ENCODE assay signal across 22 cellular contexts in the genomic region with DNA sequence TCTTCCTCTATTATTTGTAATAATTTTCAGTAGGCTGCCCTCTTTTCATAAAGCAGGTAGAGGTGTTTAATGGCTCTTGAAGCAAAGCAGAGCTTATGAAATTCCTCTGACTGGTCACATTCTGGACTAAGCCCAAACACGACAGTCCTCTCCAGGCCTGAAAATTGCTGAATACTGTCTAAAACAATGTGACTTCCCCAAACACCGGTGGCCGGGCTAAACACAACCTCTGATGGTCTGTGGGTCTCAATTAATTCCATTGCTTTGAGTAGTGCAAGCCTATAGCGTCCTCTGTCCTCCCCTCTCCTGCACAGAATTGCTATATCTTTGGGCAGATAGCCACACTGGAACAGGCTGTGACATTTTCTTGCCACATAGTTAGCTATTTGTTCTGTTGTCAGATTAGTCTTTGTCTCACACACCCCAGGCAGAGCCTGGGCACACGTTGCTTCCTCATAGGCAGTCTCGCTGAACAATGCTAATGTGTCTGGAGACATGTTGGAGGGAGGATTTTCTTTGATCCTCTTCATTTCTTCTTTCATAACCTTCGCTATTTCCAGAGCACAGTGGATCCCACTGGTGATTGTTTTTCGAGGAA. TPM values are rescaled to one million over a fixed set of nuclear protein-coding genes. Genes with fewer than 3 reads are reported as not detected.
DNase-seq lines count a peak whose midpoint lies in the region; ATAC-seq and TF ChIP-seq lines count a peak whose summit lies in the region.
"Had no signal": no experiment of that assay in that cellular context is flagged by ENCODE, and none has a peak within 500 bp of the region (broad histone marks: within the 10 kb centered on the region; RNA-seq: fewer than 3 reads in every experiment).

No MANE protein-coding gene starts in this region.

- no peaks in the 10 kb centered on the region for H3K36me3 ChIP-seq in heart left ventricle
- no peaks in the 10 kb centered on the region for H3K36me3 ChIP-seq in left ventricle myocardium inferior
- H3K36me3 ChIP-seq in testis (ENCODE audit: low read depth, missing control alignments), result no peaks in the 10 kb centered on the region

- H3K27me3 ChIP-seq in heart left ventricle, result no peaks in the 10 kb centered on the region
- peaks cover 11% of the 10 kb centered on the region for H3K27me3 ChIP-seq in left ventricle myocardium inferior (ENCODE audit: low read depth)
- H3K27me3 ChIP-seq in testis, result no peaks in the 10 kb centered on the region

- DNase-seq in heart left ventricle (no peak), left ventricle myocardium inferior (no peak), RPMI8226 (peak; percentile 25), globus pallidus (ENCODE audit: low spot score) (peak; percentile 23), testis (peak; percentile 59), 8988T (no peak), DMS153 treated with DMSO at 0.1 percent for 48 hours (lab: John Stamatoyannopoulos, UW; ENCODE audit: unreplicated experiment) (no peak), RWPE1 (ENCODE audit: low spot score) (no peak)
- DNase-seq: AML-193; CD4-positive, alpha-beta memory T cell; COR-L47; H7; KBM-7; NCI-H2029; NCI-H446; NCI-H524 treated with DMSO at 0.1 percent for 48 hours; NCI-H774; SHP77 had no signal

- no peak for TF ChIP-seq POLR2A in heart left ventricle (IDR thresholded peaks at IDR 0.05)
- TF ChIP-seq POLR2A in testis (IDR thresholded peaks at IDR 0.05), result no peak

- intact Hi-C loops in heart left ventricle (cut with DNase I), result no loop called here
- intact Hi-C loops in left ventricle myocardium inferior (cut with micrococcal nuclease), result no loop called here
- intact Hi-C loops in testis (cut with DNase I; ENCODE audit: low total_unique reads), result no loop called here

- CTCF ChIA-PET in RWPE1 (lab: Yijun Ruan, JAX), result no interaction called here

- WGBS in heart left ventricle, 4 donors, result 68 to 80% (median 72%) methylated on average over 8 of the region's 8 CpGs
- 51 to 68% methylated on average over 8 of the region's 8 CpGs for WGBS in testis, 2 donors

- H3K4me1 ChIP-seq in heart left ventricle, result peaks cover 0 to 16% (median 0%) of the 10 kb centered on the region in 12 donors
- peaks cover 6% of the 10 kb centered on the region for H3K4me1 ChIP-seq in left ventricle myocardium inferior
- H3K4me1 ChIP-seq in testis, result no peaks in the 10 kb centered on the region

- H3K27ac ChIP-seq in heart left ventricle (peak overlapping the region in 1 of 12 donors; percentile 24), left ventricle myocardium inferior (replicated peaks) (no peak overlapping the region), testis (no peak overlapping the region), RWPE1 (no peak overlapping the region)

- peak in 3 of 4 donors; percentile 20 to 67 (median 66) for ATAC-seq in heart left ventricle

- H3K4me3 ChIP-seq in heart left ventricle (no peak overlapping the region), left ventricle myocardium inferior (no peak overlapping the region), testis (no peak overlapping the region)

- no peak for TF ChIP-seq CTCF in heart left ventricle (IDR thresholded peaks at IDR 0.05)
- no peak for TF ChIP-seq CTCF in left ventricle myocardium inferior (IDR thresholded peaks at IDR 0.05; ENCODE audit: borderline replicate concordance)
- no peak for TF ChIP-seq CTCF in testis (IDR thresholded peaks at IDR 0.05)
- TF ChIP-seq CTCF in RWPE1 (conservative IDR thresholded peaks at IDR 0.05; ENCODE audit: low read depth), result no peak

- POLR2A ChIA-PET in RWPE1 (lab: Yijun Ruan, JAX; ENCODE audit: low non-redundant PET), result no interaction called here

- H3K9me3 ChIP-seq in heart left ventricle (no peaks in the 10 kb centered on the region), left ventricle myocardium inferior (replicated peaks) (no peaks in the 10 kb centered on the region), testis (no peaks in the 10 kb centered on the region)

RNA-seq across cellular contexts. Expression of gene SLFN12L, which starts 10.8 kb away (rescaled TPM):
- total RNA-seq in heart left ventricle (1 to 10 TPM in 4 of 9 donors, under 1 TPM in 5; 0.25 to 7.3 (median 0.60) TPM), left ventricle myocardium inferior (0.25 TPM), testis (1 to 10 TPM; 1.0 to 1.4 TPM)
- polyA plus RNA-seq in heart left ventricle (under 1 TPM; 0.14 to 0.69 TPM), testis (ENCODE audit: insufficient read depth, low read depth, low replicate concordance) (0.69 TPM)
- total RNA-seq: H7, HT1080, LHCN-M2, SK-MEL-5 had no signal

RNA-seq across cellular contexts. Expression of gene SLFN14, which starts 12.3 kb away (rescaled TPM):
- under 1 TPM in 1 of 9 donors, not detected in 8; 0.31 TPM for total RNA-seq in heart left ventricle
- not detected for polyA plus RNA-seq in heart left ventricle
- not detected for total RNA-seq in left ventricle myocardium inferior
- under 1 TPM; 0.37 to 0.55 TPM for total RNA-seq in testis
- polyA plus RNA-seq in testis (ENCODE audit: insufficient read depth, low read depth, low replicate concordance), result 0.30 TPM
- total RNA-seq: CD4-positive, alpha-beta memory T cell; H7; HT1080; LHCN-M2; MCF 10A; SK-MEL-5 had no signal

RNA-seq across cellular contexts. Expression of gene PEX12, which starts 30.1 kb away (rescaled TPM):
- total RNA-seq in heart left ventricle (10 to 100 TPM in 2 of 9 donors, 1 to 10 TPM in 7; 6.6 to 10.8 (median 8.8) TPM), left ventricle myocardium inferior (8.7 TPM), testis (10 to 100 TPM; 13.6 to 17.3 TPM)
- polyA plus RNA-seq in heart left ventricle (1 to 10 TPM; 2.6 to 5.3 TPM), testis (ENCODE audit: insufficient read depth, low read depth, low replicate concordance) (15.1 TPM)

RNA-seq across cellular contexts. Expression of gene AP2B1, which starts 38.8 kb away (rescaled TPM):
- total RNA-seq in heart left ventricle (100 to 1,000 TPM in 7 of 9 donors, 10 to 100 TPM in 2; 67.1 to 166 (median 123) TPM), left ventricle myocardium inferior (113 TPM), testis (100 to 1,000 TPM; 132 to 147 TPM)
- polyA plus RNA-seq in heart left ventricle (10 to 100 TPM; 25.0 to 66.0 TPM), testis (ENCODE audit: insufficient read depth, low read depth, low replicate concordance) (310 TPM)

Comparison
In these comparisons a context has a peak if more than half of its experiments do, and no peak if none do; other contexts are left out.
1. DNase-seq: peak in RPMI8226 (single experiment), globus pallidus (single experiment) and testis (single experiment); none in heart left ventricle (0 of 5), left ventricle myocardium inferior (single experiment), 8988T (single experiment), DMS153 treated with DMSO at 0.1 percent for 48 hours (single experiment) and RWPE1 (single experiment).